Comparison of ENCODE assay signal across 21 cellular contexts in genomic region chr3:79410617-79411016, GRCh38.
"Had no signal": no experiment of that assay in that cellular context is flagged by ENCODE, and none has a peak within 500 bp of the region (broad histone marks: within the 10 kb centered on the region; RNA-seq: fewer than 3 reads in every experiment).

No MANE protein-coding gene starts in this region.

- H3K27ac ChIP-seq: HL-60, SJSA1, SK-N-MC had no signal

- H3K4me3 ChIP-seq: SJSA1, SK-N-MC had no signal

- DNase-seq: KBM-7, MV-4-11, NCI-H1048, NCI-H1105, NCI-H1417, NCI-H1436 treated with DMSO at 0.1 percent for 48 hours, NCI-H1694, NCI-H187 treated with DMSO at 0.1 percent for 48 hours, NCI-H2029 treated with DMSO at 0.1 percent for 48 hours, NCI-H2171 treated with DMSO at 0.1 percent for 48 hours, NCI-H345, NCI-H446 treated with DMSO at 0.1 percent for 48 hours, NCI-H510A treated with DMSO at 0.1 percent for 48 hours, NCI-H526, NCI-H748 treated with DMSO at 0.1 percent for 48 hours, Right ventricle myocardium superior, RPMI8226, SIG-M5 had no signal

- H3K9me3 ChIP-seq: SJSA1 had no signal

- H3K4me1 ChIP-seq: SJSA1 had no signal

- H3K36me3 ChIP-seq: SJSA1 had no signal
